23 cellular contexts compared by ENCODE assay signal in the genomic region with DNA sequence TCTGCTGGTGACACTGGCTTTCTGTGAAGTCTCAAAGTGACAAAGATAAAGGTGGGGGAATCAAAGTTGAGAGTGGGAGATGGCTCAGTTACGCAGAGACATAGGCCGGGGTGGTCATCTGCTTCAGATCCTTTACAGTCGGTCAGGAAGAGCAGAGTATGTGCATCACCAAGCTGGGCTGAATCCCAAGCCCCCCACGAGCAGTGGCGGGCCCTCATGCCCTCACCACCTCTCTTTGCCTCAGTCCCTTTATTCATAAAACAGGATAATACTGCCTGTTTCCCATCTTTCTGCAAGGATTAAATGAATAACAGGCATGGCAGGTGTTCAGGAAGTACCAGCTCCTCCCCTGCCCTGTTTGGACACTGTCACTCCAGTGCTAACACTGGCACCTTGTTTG.
"Had no signal": no experiment of that assay in that cellular context is flagged by ENCODE, and none has a peak within 500 bp of the region (broad histone marks: within the 10 kb centered on the region; RNA-seq: fewer than 3 reads in every experiment).

No MANE protein-coding gene starts in this region.

- H3K4me1 ChIP-seq: colonic mucosa, gastrocnemius medialis, heart right ventricle, left lung, lower lobe of right lung had no signal

- DNase-seq: colonic mucosa; cortex of kidney; effector CD8-positive, alpha-beta T cell; effector memory CD8-positive, alpha-beta T cell; endodermal cell; esophagus squamous epithelium; foreskin fibroblast; foreskin melanocyte; gastrocnemius medialis; glutamatergic neuron; head of caudate nucleus; heart right ventricle; hippocampal formation; left cardiac atrium; left lung; left ventricle myocardium superior; lower lobe of right lung; mesenchymal stem cell; mucosa of descending colon had no signal

- H3K36me3 ChIP-seq: colonic mucosa, gastrocnemius medialis had no signal

- ATAC-seq: effector memory CD8-positive, alpha-beta T cell; gastrocnemius medialis; heart right ventricle; left cardiac atrium; left lung; left ventricle myocardium superior; lower lobe of right lung; mucosa of descending colon had no signal

- H3K9me3 ChIP-seq: colonic mucosa, esophagus squamous epithelium, gastrocnemius medialis, heart right ventricle, left lung, lower lobe of right lung, mucosa of descending colon had no signal

- H3K4me3 ChIP-seq: colonic mucosa, esophagus squamous epithelium, gastrocnemius medialis, heart right ventricle, left lung, lower lobe of right lung, mucosa of descending colon had no signal

- FAIRE-seq: endometrium, endothelial cell of umbilical vein, islet of Langerhans, keratinocyte had no signal

- H3K27me3 ChIP-seq: colonic mucosa, esophagus squamous epithelium, gastrocnemius medialis, heart right ventricle, left lung had no signal

- H3K27ac ChIP-seq: colonic mucosa, esophagus squamous epithelium, gastrocnemius medialis, heart right ventricle, left lung, lower lobe of right lung had no signal
